29 cellular contexts compared by ENCODE assay signal in the genomic region with DNA sequence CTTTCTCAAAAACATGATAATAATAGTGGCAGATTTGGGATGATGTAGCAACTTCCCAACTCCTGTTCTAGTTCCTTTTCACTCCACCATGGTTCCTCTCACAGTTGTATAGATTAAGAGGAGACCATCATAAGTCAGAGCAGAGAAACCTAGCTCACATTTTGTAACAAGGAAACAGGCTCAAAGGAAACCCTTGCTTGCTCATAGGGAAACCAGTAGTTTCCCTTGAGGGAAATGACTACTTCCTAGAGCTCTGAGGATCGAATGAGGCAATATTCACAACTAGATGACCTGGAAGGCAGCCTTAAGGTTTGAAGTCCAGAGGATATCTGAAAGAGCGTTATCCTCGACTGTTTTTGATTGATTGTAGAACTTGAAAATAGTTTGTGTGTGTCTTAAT.
"Had no signal": no experiment of that assay in that cellular context is flagged by ENCODE, and none has a peak within 500 bp of the region (broad histone marks: within the 10 kb centered on the region; RNA-seq: fewer than 3 reads in every experiment).

No MANE protein-coding gene starts in this region.

- DNase-seq: hypothalamus; immature natural killer cell; kidney; left colon; left lung; lower lobe of right lung; mammary epithelial cell; mesenchymal stem cell; naive thymus-derived CD8-positive, alpha-beta T cell; nucleus accumbens; pancreas; posterior cingulate gyrus; retina; right cardiac atrium; spleen; stimulated activated CD4-positive, alpha-beta T cell treated with anti-CD3 and anti-CD28 coated beads, Interleukin-4, amount 100 ng/mL, for 24 hours; stimulated activated naive CD4-positive, alpha-beta T cell treated with Interleukin-2 at 50 U/mL for 16 hours; stimulated activated naive CD8-positive, alpha-beta T cell treated with anti-CD3 and anti-CD28 coated beads, Interleukin-15, amount 100 ng/mL, for 72 hours; substantia nigra; testis; thyroid gland; transverse colon; upper lobe of left lung had no signal

- FAIRE-seq: islet of Langerhans, kidney, pancreas had no signal

- H3K4me1 ChIP-seq: left lung, lower lobe of right lung, pancreas, prostate gland, spleen, testis, thyroid gland, transverse colon, upper lobe of left lung, vagina had no signal

- H3K4me3 ChIP-seq: left lung, lower lobe of right lung, pancreas, prostate gland, skin epidermis, spleen, testis, thyroid gland, transverse colon, upper lobe of left lung, vagina had no signal

- H3K36me3 ChIP-seq: left lung, lower lobe of right lung, pancreas, prostate gland, spleen, thyroid gland, transverse colon, upper lobe of left lung, vagina had no signal

- ATAC-seq: left colon; left lung; lower lobe of right lung; naive thymus-derived CD8-positive, alpha-beta T cell; pancreas; right cardiac atrium; sciatic nerve; stimulated activated memory B cell treated with anti-CD40 and anti-IgM and Interleukin-4, amounts not matched to agents 10 μg/mL and 1 μg/mL and 100 μg/mL, for 72 hours; stimulated activated naive CD8-positive, alpha-beta T cell treated with anti-CD3 and anti-CD28 coated beads, Interleukin-15, amount 100 ng/mL, for 72 hours had no signal

- H3K9me3 ChIP-seq: left lung, lower lobe of right lung, pancreas, prostate gland, spleen, testis, thyroid gland, transverse colon, upper lobe of left lung, vagina had no signal

- H3K27ac ChIP-seq: left lung, lower lobe of right lung, pancreas, prostate gland, skin epidermis, spleen, testis, thyroid gland, transverse colon, upper lobe of left lung, vagina had no signal

- H3K27me3 ChIP-seq: left lung, pancreas, spleen, testis, thyroid gland, transverse colon, upper lobe of left lung, vagina had no signal
